7 cellular contexts compared by ENCODE assay signal in genomic region chr2:173355132-173355865, GRCh38. TPM values are rescaled to one million over a fixed set of nuclear protein-coding genes. Genes with fewer than 3 reads are reported as not detected.
DNase-seq lines count a peak whose midpoint lies in the region; ATAC-seq and TF ChIP-seq lines count a peak whose summit lies in the region.

No MANE protein-coding gene starts in this region.

- H3K4me3 ChIP-seq in mammary epithelial cell (replicated peaks in 1 of 3; ENCODE audit: insufficient read depth in 1 of 3, low read depth in 2 of 3, low read length in 3 of 3), result peak overlapping the region; percentile 65 to 86 (median 84)

- H3K4me2 ChIP-seq in mammary epithelial cell (ENCODE audit: insufficient read depth, low read depth, low read length), result peak overlapping the region; percentile 99

- peak overlapping the region; percentile 64 for H3K27ac ChIP-seq in mammary epithelial cell (ENCODE audit: insufficient read depth, low read depth, low read length)

- H3K36me3 Mint-ChIP-seq in IgD-negative memory B cell, result peaks cover 2% of the 10 kb centered on the region

- peak overlapping the region in 1 of 3 donors; percentile 90 for H3K27ac Mint-ChIP-seq in IgD-negative memory B cell

- H3K9ac ChIP-seq in mammary epithelial cell (ENCODE audit: insufficient read depth, low read length), result peak overlapping the region; percentile 54

- H3K4me1 ChIP-seq in mammary epithelial cell (ENCODE audit: insufficient read depth, low read length), result peaks cover 17% of the 10 kb centered on the region

- DNase-seq in GM03348 (ENCODE audit: low spot score) (peak; percentile 70), SK-N-DZ (ENCODE audit: low spot score) (peak; percentile 66), mammary epithelial cell (peak; percentile 53), kidney tubule cell (ENCODE audit: low spot score) (peak; percentile 62)
- DNase-seq in stimulated activated CD4-positive, alpha-beta T cell treated with anti-CD3 and anti-CD28 coated beads, TNF-alpha, amount 100 ng/mL, for 24 hours (ENCODE audit: low read depth in 3 of 3), result peak in 2 of 3 experiments; percentile 6 to 26

- no peak for TF ChIP-seq CTCF in mammary epithelial cell (conservative IDR thresholded peaks at IDR 0.05 in 1 of 2, IDR thresholded peaks at IDR 0.05 in 1 of 2; ENCODE audit: extremely low read depth in 1 of 2, insufficient read depth in 1 of 2, low read depth in 1 of 2, low read length in 2 of 2)

- ATAC-seq in GM21619 (IDR thresholded peaks at IDR 0.05; ENCODE audit: unreplicated experiment), result peak; percentile 21

- BruUV-seq in mammary epithelial cell (replicated peaks; lab: Mats Ljungman, UMichigan), result no TSS peak

- CTCF ChIA-PET in mammary epithelial cell (lab: Charles Lee; ENCODE audit: low non-redundant PET), result no interaction called here

- peaks cover 9 to 31% (median 15%) of the 10 kb centered on the region in 3 donors for H3K4me1 Mint-ChIP-seq in IgD-negative memory B cell

- H3K9me3 Mint-ChIP-seq in IgD-negative memory B cell, result peaks cover 0 to 2% (median 0%) of the 10 kb centered on the region in 3 donors

- H3K27me3 ChIP-seq in mammary epithelial cell (ENCODE audit: insufficient read depth, low read length), result no peaks in the 10 kb centered on the region

- in situ Hi-C loops in mammary epithelial cell (cut with MboI; ENCODE audit: low sequenced_read_pairs in 2 of 2), result no loop called here

- no peaks in the 10 kb centered on the region for H3K9me3 ChIP-seq in mammary epithelial cell (replicated peaks; ENCODE audit: insufficient read depth, low read length)

- peaks cover 33% of the 10 kb centered on the region for H3K27me3 Mint-ChIP-seq in IgD-negative memory B cell

- H4K20me1 ChIP-seq in mammary epithelial cell (ENCODE audit: insufficient read depth, low read length), result no peaks in the 10 kb centered on the region

- 1% methylated on average over 14 of the region's 59 CpGs for WGBS in mammary epithelial cell (ENCODE audit: low coverage, missing lambda C conversion rate)

- dilution Hi-C loops in mammary epithelial cell (cut with HindIII; ENCODE audit: low sequenced_read_pairs), result no loop called here

- H3K36me3 ChIP-seq in mammary epithelial cell (ENCODE audit: insufficient read depth, low read length), result peaks cover 9% of the 10 kb centered on the region

- peak overlapping the region; percentile 75 to 95 (median 90) for H3K4me3 Mint-ChIP-seq in IgD-negative memory B cell

- H2AFZ ChIP-seq in mammary epithelial cell (ENCODE audit: low read depth, low read length), result peak overlapping the region; percentile 93

- intact Hi-C loops in mammary epithelial cell (cut with micrococcal nuclease), result loop anchor here (2.0 to 10.0 kb wide), 4 partner anchors 83 to 328 kb away; no protein-coding TSS in a partner anchor

- peaks cover 43% of the 10 kb centered on the region for H3K79me2 ChIP-seq in mammary epithelial cell (ENCODE audit: insufficient read depth, low read length)

RNA-seq across cellular contexts. Expression of gene CDCA7, which starts 0.6 kb away (rescaled TPM):
- polyA plus RNA-seq in IgD-negative memory B cell (4.3 TPM), mammary epithelial cell (34.4 TPM)
- polyA plus RNA-seq in SK-N-DZ (2014; cell fraction: cytosol; rRNA removed), result 80.4 and 81.2 TPM in 2 replicates
- 167 and 207 TPM in 2 replicates for polyA plus RNA-seq in SK-N-DZ (2014; cell fraction: nucleus; rRNA removed)
- 10 to 100 TPM in 1 of 2 donors, 1 to 10 TPM in 1; 2.5 to 20.0 TPM for total RNA-seq in mammary epithelial cell
- polyA minus RNA-seq in mammary epithelial cell, result 39.2 TPM

Comparison
In these comparisons a context has a peak if more than half of its experiments do, and no peak if none do; other contexts are left out.
1. Peak in every context shown above with its lines: DNase-seq, ATAC-seq, H3K4me3 ChIP-seq and H3K27ac ChIP-seq.
2. DNase-seq: peak in every context shown above with its lines; median percentile 70 in GM03348; 66 in SK-N-DZ; 62 in kidney tubule cell; 53 in mammary epithelial cell; 16 in stimulated activated CD4-positive, alpha-beta T cell treated with anti-CD3 and anti-CD28 coated beads, TNF-alpha, amount 100 ng/mL, for 24 hours.